7 cellular contexts compared by ENCODE assay signal in genomic region chr3:160403028-160403545, GRCh38. TPM values are rescaled to one million over a fixed set of nuclear protein-coding genes. Genes with fewer than 3 reads are reported as not detected.
A peak's percentile ranks its signal among the peaks of the same experiment; 100 is the strongest.
DNase-seq lines count a peak whose midpoint lies in the region; ATAC-seq and TF ChIP-seq lines count a peak whose summit lies in the region.

No MANE protein-coding gene starts in this region.

- H3K27me3 Mint-ChIP-seq in chondrocyte (ENCODE audit: low read depth) = no peaks in the 10 kb centered on the region

- DNase-seq in GM12864 (ENCODE audit: low read depth) = no peak
- DNase-seq in NCI-H1105 treated with DMSO at 0.1 percent for 48 hours (lab: John Stamatoyannopoulos, UW) = peak; percentile 62
- no peak for DNase-seq in chondrocyte (ENCODE audit: low spot score)
- no peak for DNase-seq in osteoblast (ENCODE audit: insufficient read length, low spot score, missing footprints)
- no peak for DNase-seq in HuH-7.5 (ENCODE audit: low spot score)
- no peak for DNase-seq in stimulated activated naive CD4-positive, alpha-beta T cell treated with Interleukin-2 at 50 U/mL for 16 hours (lab: John Stamatoyannopoulos, UW)

- H3K4me3 ChIP-seq in GM12864 (ENCODE audit: low read depth, low read length) (peak overlapping the region; percentile 70), osteoblast (ENCODE audit: insufficient read depth, low read length) (peak overlapping the region; percentile 93)

- H3K4me1 ChIP-seq in osteoblast (ENCODE audit: insufficient read depth, low read length) = peaks cover 24% of the 10 kb centered on the region

- H3K9me3 ChIP-seq in osteoblast (ENCODE audit: low read depth, low read length) = no peaks in the 10 kb centered on the region

- H2AFZ ChIP-seq in osteoblast (ENCODE audit: low read length) = no peak overlapping the region

- H3K36me3 ChIP-seq in osteoblast (ENCODE audit: insufficient read depth, low read length) = peaks cover 15% of the 10 kb centered on the region

- H3K9me3 Mint-ChIP-seq in chondrocyte (ENCODE audit: low read depth) = no peaks in the 10 kb centered on the region

- H3K79me2 ChIP-seq in osteoblast (ENCODE audit: insufficient read depth, low read length) = peaks cover 95% of the 10 kb centered on the region

- H3K36me3 Mint-ChIP-seq in chondrocyte (ENCODE audit: low read depth) = peaks cover 2% of the 10 kb centered on the region

- H4K20me1 ChIP-seq in osteoblast (ENCODE audit: insufficient read depth, low read length) = no peaks in the 10 kb centered on the region

- H3K27ac ChIP-seq in osteoblast (ENCODE audit: low read depth, low read length) = peak overlapping the region; percentile 94

- H3K27ac Mint-ChIP-seq in chondrocyte (ENCODE audit: unreplicated experiment) = peak overlapping the region; percentile 98

- H3K4me3 Mint-ChIP-seq in chondrocyte (ENCODE audit: unreplicated experiment) = peak overlapping the region; percentile 88

- H3K4me2 ChIP-seq in osteoblast (ENCODE audit: insufficient read depth, low read length) = peak overlapping the region; percentile 95

- peaks cover 55% of the 10 kb centered on the region for H3K4me1 Mint-ChIP-seq in chondrocyte (ENCODE audit: low read depth)

- TF ChIP-seq CTCF in GM12864 (IDR thresholded peaks at IDR 0.05; ENCODE audit: low read depth, low read length, missing control alignments) (no peak), chondrocyte (IDR thresholded peaks at IDR 0.05) (no peak), osteoblast (IDR thresholded peaks at IDR 0.05; ENCODE audit: extremely low read depth, low read depth, low read length) (no peak)

- H3K27me3 ChIP-seq in osteoblast (ENCODE audit: insufficient read depth, low read length) = no peaks in the 10 kb centered on the region

- no peak for ATAC-seq in GM19395 (IDR thresholded peaks at IDR 0.05; ENCODE audit: unreplicated experiment)

RNA-seq across cellular contexts. Expression of gene SMC4, which starts 3.6 kb away (rescaled TPM):
- total RNA-seq in chondrocyte = 38.7 to 52.9 TPM (median 40.2 TPM) in 3 replicates
- total RNA-seq in osteoblast = 32.9 and 44.2 TPM in 2 replicates

RNA-seq across cellular contexts. Expression of gene IFT80, which starts 4.1 kb away (rescaled TPM):
- total RNA-seq in chondrocyte (22.6 to 39.1 TPM (median 23.9 TPM) in 3 replicates), osteoblast (63.0 and 63.6 TPM in 2 replicates)

RNA-seq across cellular contexts. Expression of gene TRIM59, which starts 46.5 kb away (rescaled TPM):
- 25.3 to 26.7 TPM (median 25.5 TPM) in 3 replicates for total RNA-seq in chondrocyte
- 21.5 and 22.1 TPM in 2 replicates for total RNA-seq in osteoblast
